Comparison of ENCODE assay signal across 7 cellular contexts in genomic region chr9:118170032-118170955, GRCh38.
DNase-seq lines count a peak whose midpoint lies in the region; ATAC-seq, FAIRE-seq and TF ChIP-seq lines count a peak whose summit lies in the region.

No MANE protein-coding gene starts in this region.

- H3K36me3 ChIP-seq in WERI-Rb-1 = no peaks in the 10 kb centered on the region

- no peaks in the 10 kb centered on the region for H3K27me3 ChIP-seq in WERI-Rb-1 (ENCODE audit: insufficient read depth, low read depth, severe bottlenecking)

- H3K4me1 Mint-ChIP-seq in stimulated activated naive CD8-positive, alpha-beta T cell treated with anti-CD3 and anti-CD28 coated beads, Interleukin-15, amount 100 ng/mL, for 72 hours = no peaks in the 10 kb centered on the region

- H3K4me3 ChIP-seq in WERI-Rb-1 (ENCODE audit: low read depth, low read length) = no peak overlapping the region

- no peak overlapping the region for H3K4me3 Mint-ChIP-seq in stimulated activated naive CD8-positive, alpha-beta T cell treated with anti-CD3 and anti-CD28 coated beads, Interleukin-15, amount 100 ng/mL, for 72 hours

- no peak overlapping the region for H3K27ac Mint-ChIP-seq in stimulated activated naive CD8-positive, alpha-beta T cell treated with anti-CD3 and anti-CD28 coated beads, Interleukin-15, amount 100 ng/mL, for 72 hours

- peak; percentile 95 for TF ChIP-seq CTCF in WERI-Rb-1 (IDR thresholded peaks at IDR 0.05; ENCODE audit: low read depth, low read length)

- DNase-seq in NCI-H1417 (lab: John Stamatoyannopoulos, UW) (peak; percentile 21 to 91 (median 71)), WERI-Rb-1 (peak; percentile 77), iPS-NIHi7 (ENCODE audit: extremely low spot score) (peak; percentile 78), urothelium cell line (ENCODE audit: low spot score) (peak; percentile 51)
- DNase-seq in stimulated activated naive CD8-positive, alpha-beta T cell treated with anti-CD3 and anti-CD28 coated beads, Interleukin-15, amount 100 ng/mL, for 72 hours = no peak

- FAIRE-seq in urothelium cell line (lab: Jason Lieb, UNC) = no peak

- peaks cover 0 to 5% of the 10 kb centered on the region in 2 donors for H3K9me3 Mint-ChIP-seq in stimulated activated naive CD8-positive, alpha-beta T cell treated with anti-CD3 and anti-CD28 coated beads, Interleukin-15, amount 100 ng/mL, for 72 hours

- H3K27me3 Mint-ChIP-seq in stimulated activated naive CD8-positive, alpha-beta T cell treated with anti-CD3 and anti-CD28 coated beads, Interleukin-15, amount 100 ng/mL, for 72 hours = no peaks in the 10 kb centered on the region

- H3K9me3 ChIP-seq in WERI-Rb-1 (ENCODE audit: severe bottlenecking) = no peaks in the 10 kb centered on the region

- ATAC-seq in GM18868 (IDR thresholded peaks at IDR 0.05; ENCODE audit: unreplicated experiment) (peak; percentile 49), HG03457 (IDR thresholded peaks at IDR 0.05; ENCODE audit: unreplicated experiment) (no peak)
- no peak for ATAC-seq in stimulated activated naive CD8-positive, alpha-beta T cell treated with anti-CD3 and anti-CD28 coated beads, Interleukin-15, amount 100 ng/mL, for 72 hours

- no peak overlapping the region for H3K27ac ChIP-seq in WERI-Rb-1

Comparison
In these comparisons a context has a peak if more than half of its experiments do, and no peak if none do; other contexts are left out.
1. DNase-seq: peak in NCI-H1417 (3 of 3), WERI-Rb-1 (single experiment), iPS-NIHi7 (single experiment) and urothelium cell line (single experiment); none in stimulated activated naive CD8-positive, alpha-beta T cell treated with anti-CD3 and anti-CD28 coated beads, Interleukin-15, amount 100 ng/mL, for 72 hours (0 of 2).